Comparison of ENCODE assay signal across 9 cellular contexts in genomic region chr7:127653396-127653795, GRCh38. TPM values are rescaled to one million over a fixed set of nuclear protein-coding genes. Genes with fewer than 3 reads are reported as not detected.
DNase-seq lines count a peak whose midpoint lies in the region; ATAC-seq, FAIRE-seq and TF ChIP-seq lines count a peak whose summit lies in the region.
"Had no signal": no experiment of that assay in that cellular context is flagged by ENCODE, and none has a peak within 500 bp of the region (broad histone marks: within the 10 kb centered on the region; RNA-seq: fewer than 3 reads in every experiment).

No MANE protein-coding gene starts in this region.

- no peak overlapping the region for H2AFZ ChIP-seq in KMS-11 (ENCODE audit: low read depth)

- no peaks in the 10 kb centered on the region for H3K9me3 Mint-ChIP-seq in CD8-positive, alpha-beta memory T cell
- no peaks in the 10 kb centered on the region for H3K9me3 Mint-ChIP-seq in naive thymus-derived CD8-positive, alpha-beta T cell

- peaks cover 62 to 66% (median 65%) of the 10 kb centered on the region in 3 donors for H3K4me1 Mint-ChIP-seq in CD8-positive, alpha-beta memory T cell
- H3K4me1 Mint-ChIP-seq in naive thymus-derived CD8-positive, alpha-beta T cell = peaks cover 27 to 64% (median 57%) of the 10 kb centered on the region in 4 donors

- H3K36me3 Mint-ChIP-seq in CD8-positive, alpha-beta memory T cell = peaks cover 0 to 41% (median 10%) of the 10 kb centered on the region in 3 donors
- H3K36me3 Mint-ChIP-seq in naive thymus-derived CD8-positive, alpha-beta T cell = peaks cover 0 to 23% (median 12%) of the 10 kb centered on the region in 3 donors

- no peaks in the 10 kb centered on the region for H3K27me3 Mint-ChIP-seq in CD8-positive, alpha-beta memory T cell
- no peaks in the 10 kb centered on the region for H3K27me3 Mint-ChIP-seq in naive thymus-derived CD8-positive, alpha-beta T cell

- H3K27me3 ChIP-seq in CD8-positive, alpha-beta memory T cell (ENCODE audit: insufficient read depth, low read length, poor library complexity, severe bottlenecking) = no peaks in the 10 kb centered on the region
- no peaks in the 10 kb centered on the region for H3K27me3 ChIP-seq in KMS-11 (ENCODE audit: insufficient read depth, low read depth)

- FAIRE-seq in HTR-8/SVneo (lab: Jason Lieb, UNC) = no peak

- peak overlapping the region in 5 of 7 donors; percentile 96 to 99 (median 98) for H3K4me3 Mint-ChIP-seq in CD8-positive, alpha-beta memory T cell
- peak overlapping the region in 7 of 10 donors; percentile 97 to 99 (median 98) for H3K4me3 Mint-ChIP-seq in naive thymus-derived CD8-positive, alpha-beta T cell

- POLR2A ChIA-PET in CD8-positive, alpha-beta memory T cell (lab: Charles Lee) = no interaction called here
- POLR2A ChIA-PET in naive thymus-derived CD8-positive, alpha-beta T cell (lab: Charles Lee) = no interaction called here

- no peak overlapping the region for H3K27ac ChIP-seq in CD8-positive, alpha-beta memory T cell (ENCODE audit: low read depth, low read length)
- no peak overlapping the region; the same call in 1 of the 2 replicates for H3K27ac ChIP-seq in KMS-11

- peak overlapping the region; percentile 91 for H3K4me2 ChIP-seq in KMS-11

- H3K4me1 ChIP-seq in CD8-positive, alpha-beta memory T cell (ENCODE audit: insufficient read depth, low read length) = peaks cover 44% of the 10 kb centered on the region
- peaks cover 27% of the 10 kb centered on the region for H3K4me1 ChIP-seq in KMS-11 (ENCODE audit: low read depth, poor library complexity, severe bottlenecking)

- H3K9me3 ChIP-seq in CD8-positive, alpha-beta memory T cell (ENCODE audit: low read length) = no peaks in the 10 kb centered on the region

- peak overlapping the region; percentile 95 for H3K4me3 ChIP-seq in CD8-positive, alpha-beta memory T cell (ENCODE audit: low read length)
- no peak overlapping the region for H3K4me3 ChIP-seq in KMS-11 (IDR thresholded peaks at IDR 0.05; ENCODE audit: insufficient read depth, low read depth, low read length)
- H3K4me3 ChIP-seq in choroid plexus epithelial cell (ENCODE audit: low read depth, low read length) = peak overlapping the region; percentile 99

- peaks cover 3% of the 10 kb centered on the region for H3K36me3 ChIP-seq in CD8-positive, alpha-beta memory T cell (ENCODE audit: insufficient read depth, low read length)
- H3K36me3 ChIP-seq in KMS-11 (ENCODE audit: insufficient read depth) = no peaks in the 10 kb centered on the region

- no peak for DNase-seq in CD8-positive, alpha-beta memory T cell
- DNase-seq in choroid plexus epithelial cell (ENCODE audit: low read depth) (no peak), COR-L47 (lab: John Stamatoyannopoulos, UW) (no peak), HTR-8/SVneo (ENCODE audit: insufficient read length, low spot score) (no peak)
- DNase-seq in naive thymus-derived CD8-positive, alpha-beta T cell = no peak
- DNase-seq in stimulated activated CD4-positive, alpha-beta T cell treated with anti-CD3 and anti-CD28 coated beads, Interleukin-4, amount 100 ng/mL, for 4 hours = no peak

- peaks cover 32% of the 10 kb centered on the region for H4K20me1 ChIP-seq in KMS-11 (ENCODE audit: insufficient read depth)

- ATAC-seq in naive thymus-derived CD8-positive, alpha-beta T cell = no peak
- ATAC-seq in esophagus mucosa = no peak

- H3K79me2 ChIP-seq in KMS-11 (ENCODE audit: insufficient read depth, low read depth) = peaks cover 64% of the 10 kb centered on the region

- H3K9ac ChIP-seq in KMS-11 = peak overlapping the region; percentile 94; the same call in 1 of the 2 replicates

- CTCF ChIA-PET in CD8-positive, alpha-beta memory T cell (lab: Charles Lee) = no interaction called here

- peak overlapping the region in 3 of 8 donors; percentile 96 to 100 (median 99) for H3K27ac Mint-ChIP-seq in CD8-positive, alpha-beta memory T cell
- H3K27ac Mint-ChIP-seq in naive thymus-derived CD8-positive, alpha-beta T cell = peak overlapping the region in 2 of 10 donors; percentile 13 to 16

- TF ChIP-seq CTCF in KMS-11 (conservative IDR thresholded peaks at IDR 0.05; ENCODE audit: low read depth, low read length) = no peak
- no peak for TF ChIP-seq CTCF in choroid plexus epithelial cell (conservative IDR thresholded peaks at IDR 0.05; ENCODE audit: low read depth, low read length)

RNA-seq across cellular contexts. Expression of gene SND1, which starts 1.4 kb away (rescaled TPM):
- 100 to 1,000 TPM; 198 to 203 TPM for total RNA-seq in CD8-positive, alpha-beta memory T cell
- 121 TPM for polyA plus RNA-seq in CD8-positive, alpha-beta memory T cell
- 100 to 1,000 TPM in 1 of 2 experiments, 10 to 100 TPM in 1; 99.8 to 105 TPM for total RNA-seq in naive thymus-derived CD8-positive, alpha-beta T cell
- 10 to 100 TPM; 80.1 to 86.0 (median 82.5) TPM for polyA plus RNA-seq in naive thymus-derived CD8-positive, alpha-beta T cell
- total RNA-seq in esophagus mucosa = 115 TPM

RNA-seq across cellular contexts. Expression of gene PAX4, which starts 35.5 kb away (rescaled TPM):
- not detected for total RNA-seq in CD8-positive, alpha-beta memory T cell
- polyA plus RNA-seq in CD8-positive, alpha-beta memory T cell = not detected
- total RNA-seq in naive thymus-derived CD8-positive, alpha-beta T cell = not detected
- not detected for polyA plus RNA-seq in naive thymus-derived CD8-positive, alpha-beta T cell
- total RNA-seq in esophagus mucosa = not detected
- total RNA-seq: M059J had no signal

RNA-seq across cellular contexts. Expression of gene FSCN3, which starts 59.9 kb away (rescaled TPM):
- 1 to 10 TPM; 1.0 to 1.1 TPM for total RNA-seq in CD8-positive, alpha-beta memory T cell
- 1.0 TPM for polyA plus RNA-seq in CD8-positive, alpha-beta memory T cell
- 1 to 10 TPM; 4.6 to 7.4 TPM for total RNA-seq in naive thymus-derived CD8-positive, alpha-beta T cell
- under 1 TPM; 0.29 to 0.57 (median 0.48) TPM for polyA plus RNA-seq in naive thymus-derived CD8-positive, alpha-beta T cell
- total RNA-seq in esophagus mucosa = 0.52 TPM
